Comparison of ENCODE assay signal across 10 cellular contexts in the genomic region with DNA sequence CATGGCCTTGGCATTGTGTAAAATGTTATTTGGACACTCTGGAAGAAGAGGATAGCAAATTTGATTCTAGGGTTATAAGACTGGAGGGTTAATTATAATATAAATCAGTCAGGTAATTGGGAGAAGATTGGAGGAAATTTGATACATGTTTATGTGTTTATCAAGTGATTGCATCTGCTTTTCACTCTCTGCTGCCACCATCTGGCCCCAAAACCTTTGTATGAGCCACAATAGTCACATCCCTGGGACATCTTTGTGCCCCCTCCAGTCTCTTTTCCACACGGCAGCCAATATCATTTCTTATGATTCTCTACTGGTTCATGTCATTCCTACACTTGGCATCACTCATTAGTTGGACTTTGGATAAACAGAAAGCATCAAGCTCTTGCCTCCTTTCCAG.
DNase-seq lines count a peak whose midpoint lies in the region; ATAC-seq and TF ChIP-seq lines count a peak whose summit lies in the region.
"Had no signal": no experiment of that assay in that cellular context is flagged by ENCODE, and none has a peak within 500 bp of the region (broad histone marks: within the 10 kb centered on the region; RNA-seq: fewer than 3 reads in every experiment).

No MANE protein-coding gene starts in this region.

- TF ChIP-seq POLR2A in thyroid gland (IDR thresholded peaks at IDR 0.05) = no peak

- H3K4me1 ChIP-seq in SK-N-SH (ENCODE audit: control insufficient read depth in 1 of 2, insufficient read depth in 2 of 2, low read depth in 1 of 2, low read length in 1 of 2) = no peaks in the 10 kb centered on the region
- H3K4me1 ChIP-seq in RWPE2 (ENCODE audit: insufficient read depth, poor library complexity, severe bottlenecking) = no peaks in the 10 kb centered on the region
- H3K4me1 ChIP-seq in osteoblast (ENCODE audit: insufficient read depth, low read length) = no peaks in the 10 kb centered on the region
- H3K4me1 ChIP-seq in thyroid gland = no peaks in the 10 kb centered on the region

- H4K20me1 ChIP-seq in SK-N-SH (ENCODE audit: insufficient read depth) (no peaks in the 10 kb centered on the region), osteoblast (ENCODE audit: insufficient read depth, low read length) (no peaks in the 10 kb centered on the region)

- no peaks in the 10 kb centered on the region for H3K27me3 ChIP-seq in SK-N-SH (ENCODE audit: insufficient read depth)
- H3K27me3 ChIP-seq in RWPE2 (ENCODE audit: insufficient read depth, poor library complexity, severe bottlenecking) = no peaks in the 10 kb centered on the region
- no peaks in the 10 kb centered on the region for H3K27me3 ChIP-seq in osteoblast (ENCODE audit: insufficient read depth, low read length)
- H3K27me3 ChIP-seq in thyroid gland = no peaks in the 10 kb centered on the region

- H3K4me3 ChIP-seq in SK-N-SH (ENCODE audit: low read depth in 2 of 2, low read length in 1 of 2) (no peak overlapping the region), RWPE2 (ENCODE audit: severe bottlenecking) (no peak overlapping the region), osteoblast (ENCODE audit: insufficient read depth, low read length) (no peak overlapping the region), thyroid gland (replicated peaks in 1 of 3) (no peak overlapping the region)

- no peaks in the 10 kb centered on the region for H3K4me1 Mint-ChIP-seq in endothelial cell (ENCODE audit: unreplicated experiment)
- H3K4me1 Mint-ChIP-seq: central memory CD8-positive, alpha-beta T cell had no signal

- no peaks in the 10 kb centered on the region for H3F3A ChIP-seq in SK-N-SH (replicated peaks; ENCODE audit: insufficient read depth)

- H3K9me3 Mint-ChIP-seq in endothelial cell (ENCODE audit: unreplicated experiment) = no peaks in the 10 kb centered on the region
- H3K9me3 Mint-ChIP-seq: central memory CD8-positive, alpha-beta T cell had no signal

- TF ChIP-seq RAD21 in SK-N-SH (IDR thresholded peaks at IDR 0.05; ENCODE audit: low read length) = peak; percentile 32; the same call in 1 of the 2 replicates

- CTCF ChIA-PET in SK-N-SH (lab: Yijun Ruan, JAX) = interaction anchor here (1.5 kb wide), 1 partner anchor 1146 kb away, joined by 4 read pairs; no protein-coding TSS in a partner anchor

- intact Hi-C loops in thyroid gland (cut with DNase I) = no loop called here

- H3K27me3 Mint-ChIP-seq in endothelial cell (ENCODE audit: unreplicated experiment) = no peaks in the 10 kb centered on the region
- H3K27me3 Mint-ChIP-seq: central memory CD8-positive, alpha-beta T cell had no signal

- no peak for TF ChIP-seq EP300 in SK-N-SH (IDR thresholded peaks at IDR 0.05; ENCODE audit: borderline replicate concordance in 1 of 2, low read depth in 1 of 2, low read length in 1 of 2)

- POLR2A ChIA-PET in SK-N-SH (lab: Yijun Ruan, JAX) = interaction anchor here (0.7 kb wide), 1 partner anchor 872 kb away, joined by 3 read pairs; no protein-coding TSS in a partner anchor

- H3K9ac ChIP-seq in SK-N-SH = no peak overlapping the region

- no peak overlapping the region for H3K4me3 Mint-ChIP-seq in endothelial cell (ENCODE audit: unreplicated experiment)
- H3K4me3 Mint-ChIP-seq: central memory CD8-positive, alpha-beta T cell had no signal

- DNase-seq in SK-N-SH (peak; percentile 8), RWPE2 (ENCODE audit: low spot score) (no peak), endothelial cell (ENCODE audit: low spot score) (peak; percentile 9), osteoblast (ENCODE audit: insufficient read length, low spot score, missing footprints) (no peak), thyroid gland (no peak)
- peak; percentile 13 for DNase-seq in stimulated activated CD4-positive, alpha-beta T cell treated with anti-CD3 and anti-CD28 coated beads, Interleukin-4, amount 100 ng/mL, for 1 hour
- DNase-seq: NCI-H1092 had no signal

- H3K27ac ChIP-seq in SK-N-SH (ENCODE audit: low read depth in 2 of 2, low read length in 1 of 2) = no peak overlapping the region
- no peak overlapping the region for H3K27ac ChIP-seq in RWPE2 (ENCODE audit: poor library complexity, severe bottlenecking)
- no peak overlapping the region for H3K27ac ChIP-seq in osteoblast (ENCODE audit: low read depth, low read length)
- no peak overlapping the region for H3K27ac ChIP-seq in thyroid gland

- H3K9me3 ChIP-seq in SK-N-SH (no peaks in the 10 kb centered on the region), RWPE2 (ENCODE audit: severe bottlenecking) (no peaks in the 10 kb centered on the region), osteoblast (ENCODE audit: low read depth, low read length) (no peaks in the 10 kb centered on the region), thyroid gland (no peaks in the 10 kb centered on the region)

- H3K4me2 ChIP-seq in SK-N-SH = no peak overlapping the region
- no peak overlapping the region for H3K4me2 ChIP-seq in osteoblast (ENCODE audit: insufficient read depth, low read length)

- 5% methylated on average over 1 of the region's 1 CpG for WGBS in SK-N-SH (ENCODE audit: low lambda C conversion rate)
- WGBS in thyroid gland, 2 donors = 35 to 38% methylated on average over 1 of the region's 1 CpG

- no peak for TF ChIP-seq CTCF in SK-N-SH (IDR thresholded peaks at IDR 0.05)
- peak; percentile 43 for TF ChIP-seq CTCF in RWPE2 (IDR thresholded peaks at IDR 0.05; ENCODE audit: poor library complexity, severe bottlenecking)
- no peak for TF ChIP-seq CTCF in endothelial cell (IDR thresholded peaks at IDR 0.05; ENCODE audit: unreplicated experiment)
- TF ChIP-seq CTCF in osteoblast (IDR thresholded peaks at IDR 0.05; ENCODE audit: extremely low read depth, low read depth, low read length) = no peak
- no peak for TF ChIP-seq CTCF in thyroid gland (IDR thresholded peaks at IDR 0.05)

- H3K27ac Mint-ChIP-seq in endothelial cell (ENCODE audit: unreplicated experiment) = no peak overlapping the region

- no peaks in the 10 kb centered on the region for H3K36me3 Mint-ChIP-seq in endothelial cell (ENCODE audit: low read depth, unreplicated experiment)

- no peak overlapping the region for H2AFZ ChIP-seq in SK-N-SH (ENCODE audit: low read depth)
- H2AFZ ChIP-seq in osteoblast (ENCODE audit: low read length) = no peak overlapping the region

- H3K36me3 ChIP-seq in SK-N-SH (replicated peaks in 1 of 2; ENCODE audit: control insufficient read depth in 1 of 2, insufficient read depth in 2 of 2, low read length in 1 of 2) (no peaks in the 10 kb centered on the region), RWPE2 (ENCODE audit: low read depth) (no peaks in the 10 kb centered on the region), osteoblast (ENCODE audit: insufficient read depth, low read length) (no peaks in the 10 kb centered on the region), thyroid gland (no peaks in the 10 kb centered on the region)

- no peaks in the 10 kb centered on the region for H3K9me2 ChIP-seq in SK-N-SH

- ATAC-seq in SK-N-SH treated with all-trans-retinoic acid at 6 μM for 48 hours = no peak
- ATAC-seq in RWPE2 (ENCODE audit: low read depth) = no peak
- no peak for ATAC-seq in HG02588 (IDR thresholded peaks at IDR 0.05; ENCODE audit: unreplicated experiment)

- H3K79me2 ChIP-seq in SK-N-SH (ENCODE audit: insufficient read depth) (no peaks in the 10 kb centered on the region), osteoblast (ENCODE audit: insufficient read depth, low read length) (no peaks in the 10 kb centered on the region)

TF ChIP-seq in SK-N-SH, 30 proteins besides CTCF, POLR2A, EP300 and RAD21:
- peak; percentile 25; the same call in 1 of the 2 replicates for TF ChIP-seq SMC3 (IDR thresholded peaks at IDR 0.05; ENCODE audit: low read depth, low read length)
- no peak for TF ChIP-seq SIN3A (IDR thresholded peaks at IDR 0.05; ENCODE audit: borderline replicate concordance, low read depth, low read length)

TF ChIP-seq in SK-N-SH treated with all-trans-retinoic acid at 6 μM for 48 hours, 23 proteins besides CTCF, POLR2A, EP300 and RAD21 (continues in another document):
- TF ChIP-seq, protein P1, sequence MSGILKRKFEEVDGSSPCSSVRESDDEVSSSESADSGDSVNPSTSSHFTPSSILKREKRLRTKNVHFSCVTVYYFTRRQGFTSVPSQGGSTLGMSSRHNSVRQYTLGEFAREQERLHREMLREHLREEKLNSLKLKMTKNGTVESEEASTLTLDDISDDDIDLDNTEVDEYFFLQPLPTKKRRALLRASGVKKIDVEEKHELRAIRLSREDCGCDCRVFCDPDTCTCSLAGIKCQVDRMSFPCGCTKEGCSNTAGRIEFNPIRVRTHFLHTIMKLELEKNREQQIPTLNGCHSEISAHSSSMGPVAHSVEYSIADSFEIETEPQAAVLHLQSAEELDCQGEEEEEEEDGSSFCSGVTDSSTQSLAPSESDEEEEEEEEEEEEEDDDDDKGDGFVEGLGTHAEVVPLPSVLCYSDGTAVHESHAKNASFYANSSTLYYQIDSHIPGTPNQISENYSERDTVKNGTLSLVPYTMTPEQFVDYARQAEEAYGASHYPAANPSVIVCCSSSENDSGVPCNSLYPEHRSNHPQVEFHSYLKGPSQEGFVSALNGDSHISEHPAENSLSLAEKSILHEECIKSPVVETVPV (CRISPR knock-in tag; IDR thresholded peaks at IDR 0.05) = no peak
- TF ChIP-seq RARB (CRISPR knock-in tag; IDR thresholded peaks at IDR 0.05) (no peak), TCF4 (CRISPR knock-in tag; IDR thresholded peaks at IDR 0.05; ENCODE audit: borderline replicate concordance) (no peak)
- TF ChIP-seq, protein P2, sequence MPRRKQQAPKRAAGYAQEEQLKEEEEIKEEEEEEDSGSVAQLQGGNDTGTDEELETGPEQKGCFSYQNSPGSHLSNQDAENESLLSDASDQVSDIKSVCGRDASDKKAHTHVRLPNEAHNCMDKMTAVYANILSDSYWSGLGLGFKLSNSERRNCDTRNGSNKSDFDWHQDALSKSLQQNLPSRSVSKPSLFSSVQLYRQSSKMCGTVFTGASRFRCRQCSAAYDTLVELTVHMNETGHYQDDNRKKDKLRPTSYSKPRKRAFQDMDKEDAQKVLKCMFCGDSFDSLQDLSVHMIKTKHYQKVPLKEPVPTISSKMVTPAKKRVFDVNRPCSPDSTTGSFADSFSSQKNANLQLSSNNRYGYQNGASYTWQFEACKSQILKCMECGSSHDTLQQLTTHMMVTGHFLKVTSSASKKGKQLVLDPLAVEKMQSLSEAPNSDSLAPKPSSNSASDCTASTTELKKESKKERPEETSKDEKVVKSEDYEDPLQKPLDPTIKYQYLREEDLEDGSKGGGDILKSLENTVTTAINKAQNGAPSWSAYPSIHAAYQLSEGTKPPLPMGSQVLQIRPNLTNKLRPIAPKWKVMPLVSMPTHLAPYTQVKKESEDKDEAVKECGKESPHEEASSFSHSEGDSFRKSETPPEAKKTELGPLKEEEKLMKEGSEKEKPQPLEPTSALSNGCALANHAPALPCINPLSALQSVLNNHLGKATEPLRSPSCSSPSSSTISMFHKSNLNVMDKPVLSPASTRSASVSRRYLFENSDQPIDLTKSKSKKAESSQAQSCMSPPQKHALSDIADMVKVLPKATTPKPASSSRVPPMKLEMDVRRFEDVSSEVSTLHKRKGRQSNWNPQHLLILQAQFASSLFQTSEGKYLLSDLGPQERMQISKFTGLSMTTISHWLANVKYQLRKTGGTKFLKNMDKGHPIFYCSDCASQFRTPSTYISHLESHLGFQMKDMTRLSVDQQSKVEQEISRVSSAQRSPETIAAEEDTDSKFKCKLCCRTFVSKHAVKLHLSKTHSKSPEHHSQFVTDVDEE (CRISPR knock-in tag; IDR thresholded peaks at IDR 0.05) = no peak

Comparison
In these comparisons a context has a peak if more than half of its experiments do, and no peak if none do; other contexts are left out.
1. DNase-seq: peak in SK-N-SH (single experiment), endothelial cell (single experiment) and stimulated activated CD4-positive, alpha-beta T cell treated with anti-CD3 and anti-CD28 coated beads, Interleukin-4, amount 100 ng/mL, for 1 hour (single experiment); none in RWPE2 (single experiment), osteoblast (single experiment) and thyroid gland (0 of 2).